ENCODE assay signal across 28 cellular contexts in genomic region chr18:69843047-69843446, GRCh38.
"Had no signal": no experiment of that assay in that cellular context is flagged by ENCODE, and none has a peak within 500 bp of the region (broad histone marks: within the 10 kb centered on the region; RNA-seq: fewer than 3 reads in every experiment).

No MANE protein-coding gene starts in this region.

- H2AFZ ChIP-seq: hepatocyte had no signal

- H3K4me3 ChIP-seq: gastrocnemius medialis, hepatocyte, mucosa of descending colon, sigmoid colon, suprapubic skin, tibial artery, upper lobe of right lung had no signal

- H3K4me2 ChIP-seq: hepatocyte had no signal

- DNase-seq: activated CD4-positive, alpha-beta memory T cell treated with anti-CD3 and anti-CD28 coated beads, Interleukin-2, amount 10 ng/mL, durations not matched to agents 7 days and 5 days; activated CD4-positive, alpha-beta T cell treated with anti-CD3 and anti-CD28 coated beads for 1 hour; activated CD4-positive, alpha-beta T cell treated with anti-CD3 and anti-CD28 coated beads, Interleukin-2, amount 10 ng/mL, durations not matched to agents 7 days and 5 days; activated CD8-positive, alpha-beta memory T cell treated with anti-CD3 and anti-CD28 coated beads, Interleukin-2, amount 50 U/mL, for 48 hours; activated naive CD8-positive, alpha-beta T cell treated with anti-CD3 and anti-CD28 coated beads, Interleukin-2, amount 50 U/mL, for 24 hours; activated T-cell treated with anti-CD3 and anti-CD28 coated beads, Interleukin-2, amount 50 U/mL, for 24 hours; amygdala; caudate nucleus; cortex of kidney; effector memory CD8-positive, alpha-beta T cell; erythroblast; gastrocnemius medialis; left cardiac atrium; left ventricle myocardium superior; mucosa of descending colon; retina; sigmoid colon; small intestine; stimulated activated CD4-positive, alpha-beta T cell treated with anti-CD3 and anti-CD28 coated beads, Interleukin-1b, Interleukin-23, amount 100 ng/mL, for 48 hours; stimulated activated naive CD4-positive, alpha-beta T cell; tibial artery; upper lobe of right lung had no signal

- H3K36me3 ChIP-seq: gastrocnemius medialis, neutrophil, sigmoid colon, suprapubic skin, tibial artery, upper lobe of right lung had no signal

- H3K9me3 ChIP-seq: gastrocnemius medialis, mucosa of descending colon, neutrophil, sigmoid colon, suprapubic skin, tibial artery, upper lobe of right lung had no signal

- H3K79me2 ChIP-seq: hepatocyte had no signal

- H3K4me1 ChIP-seq: gastrocnemius medialis, suprapubic skin, upper lobe of right lung had no signal

- H3K27ac ChIP-seq: gastrocnemius medialis, hepatocyte, neutrophil, sigmoid colon, suprapubic skin, tibial artery, upper lobe of right lung had no signal

- ATAC-seq: activated naive CD8-positive, alpha-beta T cell treated with anti-CD3 and anti-CD28 coated beads, Interleukin-2, amount 50 U/mL, for 24 hours; effector memory CD8-positive, alpha-beta T cell; gastrocnemius medialis; left cardiac atrium; left ventricle myocardium superior; mucosa of descending colon; natural killer cell treated with Interleukin-12 subunit alpha and Interleukin-12 subunit beta and Interleukin-15 and Interleukin-18, amount 100 ng/mL, for 72 hours; upper lobe of right lung; WTC11 had no signal

- FAIRE-seq: keratinocyte, small intestine had no signal

- H3K27me3 ChIP-seq: gastrocnemius medialis, hepatocyte, neutrophil, sigmoid colon, suprapubic skin, tibial artery, upper lobe of right lung had no signal
